Comparison of ENCODE assay signal across 8 cellular contexts in the genomic region with DNA sequence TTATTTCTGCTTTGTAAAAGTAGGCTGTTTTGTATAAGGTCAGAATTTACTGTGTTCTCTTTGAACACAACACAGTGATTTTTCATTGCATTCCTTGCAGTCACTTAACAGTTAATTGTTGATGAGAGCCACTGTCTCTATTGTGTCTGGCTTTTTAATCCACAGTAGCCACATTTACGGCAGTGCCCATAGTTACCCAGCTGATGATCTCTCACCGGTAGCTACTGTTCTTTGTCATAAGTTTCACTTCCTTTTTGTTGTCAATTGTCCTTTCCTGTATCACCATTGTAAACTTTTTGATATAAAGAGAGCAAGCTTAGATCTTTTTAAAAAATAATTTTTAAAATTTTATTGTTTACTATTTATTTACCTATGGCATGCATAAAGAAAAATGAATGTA.
DNase-seq lines count a peak whose midpoint lies in the region; ATAC-seq, FAIRE-seq and TF ChIP-seq lines count a peak whose summit lies in the region.
"Not testable (repeated sequence)": the region's sequence is repeated elsewhere in the genome, so short reads cannot be mapped to it uniquely, and the experiment has no call there.

No MANE protein-coding gene starts in this region.

- H3K4me3 ChIP-seq in bronchial epithelial cell (ENCODE audit: low read depth, low read length) = not testable (repeated sequence)

- H3K27me3 ChIP-seq in bronchial epithelial cell (ENCODE audit: control insufficient read depth, insufficient read depth, low read length) = not testable (repeated sequence)

- ATAC-seq in GM18870 (IDR thresholded peaks at IDR 0.05; ENCODE audit: unreplicated experiment) (peak; percentile 100), GM19468 (IDR thresholded peaks at IDR 0.05; ENCODE audit: extremely low read depth, unreplicated experiment) (peak; percentile 100), HG02588 (IDR thresholded peaks at IDR 0.05; ENCODE audit: unreplicated experiment) (peak; percentile 99), HG03064 (IDR thresholded peaks at IDR 0.05; ENCODE audit: low read depth, unreplicated experiment) (peak; percentile 95), HG03520 (IDR thresholded peaks at IDR 0.05; ENCODE audit: unreplicated experiment) (peak; percentile 100)

- POLR2A ChIA-PET in GM10248 (lab: Yijun Ruan, JAX) = not testable (repeated sequence)

- not testable (repeated sequence) for H3K36me3 ChIP-seq in bronchial epithelial cell (ENCODE audit: control insufficient read depth, insufficient read depth, low read length)

- peak; percentile 32 for FAIRE-seq in bronchial epithelial cell (lab: Jason Lieb, UNC)

- not testable (repeated sequence) for TF ChIP-seq CTCF in GM10248 (IDR thresholded peaks at IDR 0.05; ENCODE audit: control extremely low read depth, extremely low read depth, low read depth, missing control alignments); bronchial epithelial cell (IDR thresholded peaks at IDR 0.05; ENCODE audit: insufficient read depth, low read length, severe bottlenecking)

- CTCF ChIA-PET in GM10248 (lab: Yijun Ruan, JAX) = not testable (repeated sequence)

- peak; percentile 6 for DNase-seq in GM10248 (ENCODE audit: extremely low spot score)
- peak; percentile 17 for DNase-seq in NCI-H748 treated with DMSO at 0.1 percent for 48 hours (lab: John Stamatoyannopoulos, UW)
- DNase-seq in bronchial epithelial cell (ENCODE audit: low read depth) = not testable (repeated sequence)
